In the genomic region with DNA sequence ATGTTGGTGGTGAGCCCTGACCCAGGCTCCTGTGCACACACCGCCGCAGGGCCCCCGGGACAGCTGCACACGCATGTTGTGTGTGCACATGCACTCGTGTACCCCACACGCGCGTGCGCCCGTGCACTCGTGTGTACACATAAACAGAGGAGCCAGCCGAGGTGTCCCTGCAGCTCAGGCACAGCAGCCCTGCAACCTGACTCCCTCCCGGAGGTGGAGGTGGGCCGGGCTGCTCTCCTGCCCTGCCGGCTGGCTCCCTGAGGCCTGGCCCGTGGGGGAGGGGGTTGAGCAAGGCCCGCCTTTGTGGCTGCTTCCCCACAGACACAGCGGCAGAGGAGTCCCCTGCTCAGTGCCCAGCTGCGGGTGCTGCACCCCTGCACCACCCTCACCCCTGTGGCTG, we compare ENCODE assay signal across 1 cellular context.
TF ChIP-seq lines count a peak whose summit lies in the region.

No MANE protein-coding gene starts in this region.

TF ChIP-seq in WTC11, 78 proteins besides CTCF, POLR2A, EP300 and RAD21 (continued from another document):
- TF ChIP-seq FOXJ3 (CRISPR knock-in tag; IDR thresholded peaks at IDR 0.05; ENCODE audit: borderline replicate concordance): no peak
- TF ChIP-seq, protein P1, sequence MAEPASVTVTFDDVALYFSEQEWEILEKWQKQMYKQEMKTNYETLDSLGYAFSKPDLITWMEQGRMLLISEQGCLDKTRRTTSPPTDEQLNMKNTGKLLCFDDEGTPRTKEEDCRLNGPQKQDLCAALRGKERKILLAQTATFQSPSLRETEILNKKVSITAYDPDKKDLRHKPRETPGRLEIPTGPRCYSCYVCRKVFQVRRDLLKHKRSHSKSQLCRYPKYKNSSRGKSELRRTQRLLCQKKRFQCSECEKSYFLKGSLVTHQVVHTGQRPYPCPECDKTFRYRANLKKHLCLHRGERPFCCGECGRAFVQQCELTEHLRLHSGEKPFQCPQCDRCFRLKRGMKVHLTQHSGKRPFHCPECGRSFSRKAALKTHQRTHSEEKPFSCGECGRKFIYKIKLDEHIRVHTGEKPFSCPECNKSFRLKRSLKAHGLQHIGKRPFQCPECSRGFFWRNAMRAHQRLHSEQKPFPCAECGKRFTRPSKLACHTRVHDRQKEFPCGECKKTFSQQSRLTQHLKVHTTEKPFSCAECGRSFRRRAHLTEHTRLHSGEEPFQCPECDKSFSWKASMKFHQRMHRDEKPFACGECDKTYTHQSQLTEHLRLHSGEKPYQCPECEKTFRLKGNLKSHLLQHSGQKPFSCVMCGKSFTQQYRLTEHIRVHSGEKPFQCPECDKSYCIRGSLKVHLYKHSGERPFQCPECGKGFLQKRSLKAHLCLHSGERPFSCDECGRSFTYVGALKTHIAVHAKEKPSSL (CRISPR knock-in tag; conservative IDR thresholded peaks at IDR 0.05): no peak
